10 cellular contexts compared by ENCODE assay signal in the genomic region with DNA sequence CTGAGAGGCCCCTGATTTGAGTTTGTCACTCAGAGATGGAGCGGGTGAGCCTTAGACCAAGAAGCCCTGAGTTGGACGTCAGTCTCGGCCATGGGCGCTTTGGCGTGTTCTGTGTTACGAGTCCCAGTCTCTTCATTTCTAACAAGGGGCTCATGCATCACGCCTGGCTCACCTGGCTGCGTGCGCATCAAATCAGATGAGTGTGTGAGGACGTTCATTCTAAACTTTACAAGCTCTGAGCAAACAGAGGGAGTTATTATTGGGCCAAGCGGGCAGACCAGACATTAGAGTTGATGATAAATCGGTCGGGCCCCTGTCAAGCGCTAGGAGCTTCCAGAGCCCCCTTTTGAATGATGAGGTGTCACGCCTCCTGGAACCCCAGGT.
DNase-seq lines count a peak whose midpoint lies in the region; ATAC-seq and FAIRE-seq lines count a peak whose summit lies in the region.
"Had no signal": no experiment of that assay in that cellular context is flagged by ENCODE, and none has a peak within 500 bp of the region (broad histone marks: within the 10 kb centered on the region; RNA-seq: fewer than 3 reads in every experiment).

No MANE protein-coding gene starts in this region.

- H3K36me3 ChIP-seq in BLaER1 (no peaks in the 10 kb centered on the region), muscle layer of duodenum (ENCODE audit: control insufficient read depth in 1 of 2, insufficient read depth in 2 of 2, low read length in 2 of 2) (no peaks in the 10 kb centered on the region)

- no peaks in the 10 kb centered on the region for H4K20me1 ChIP-seq in BLaER1

- H3K4me1 ChIP-seq in BLaER1 (peaks cover 67% of the 10 kb centered on the region), muscle layer of duodenum (ENCODE audit: control insufficient read depth in 1 of 2, insufficient read depth in 2 of 2, low read length in 2 of 2) (peaks cover 21 to 38% of the 10 kb centered on the region in 2 donors)

- FAIRE-seq in frontal cortex (lab: Jason Lieb, UNC) = no peak

- H3K4me2 ChIP-seq in BLaER1 = peak overlapping the region; percentile 85; the same call in 1 of the 2 replicates

- ATAC-seq in HG02885 (IDR thresholded peaks at IDR 0.05; ENCODE audit: poor library complexity, unreplicated experiment) = no peak
- ATAC-seq: naive thymus-derived CD8-positive, alpha-beta T cell had no signal

- in situ Hi-C loops in KBM-7 (cut with MboI; ENCODE audit: low pct_unique_long_range_greater_than_20kb, low sequenced_read_pairs) = no loop called here

- DNase-seq in NCI-H1092 treated with DMSO at 0.1 percent for 48 hours (lab: John Stamatoyannopoulos, UW) = peak; percentile 92
- DNase-seq in KBM-7 = no peak
- no peak for DNase-seq in frontal cortex (ENCODE audit: low spot score in 2 of 2)
- DNase-seq in HUDEP-2 (lab: John Stamatoyannopoulos, UW; ENCODE audit: unreplicated experiment in 76 of 76) = no peak
- DNase-seq: SW 1271 had no signal

- H3K27me3 ChIP-seq in BLaER1 = no peaks in the 10 kb centered on the region
- H3K27me3 ChIP-seq in muscle layer of duodenum (ENCODE audit: low read depth, low read length) = no peaks in the 10 kb centered on the region

- H3K9me3 ChIP-seq in BLaER1 (no peaks in the 10 kb centered on the region), muscle layer of duodenum (ENCODE audit: control insufficient read depth in 1 of 2, low read length in 2 of 2) (no peaks in the 10 kb centered on the region)

- H3K4me3 ChIP-seq in BLaER1 = no peak overlapping the region
- no peak overlapping the region for H3K4me3 ChIP-seq in muscle layer of duodenum (ENCODE audit: low read depth in 1 of 2, low read length in 2 of 2)

- H3K9ac ChIP-seq in BLaER1 = no peak overlapping the region

- H3K27ac ChIP-seq in BLaER1 (peak overlapping the region; percentile 82), angular gyrus (ENCODE audit: low read depth, low read length) (peak overlapping the region; percentile 98), muscle layer of duodenum (ENCODE audit: low read length) (peak overlapping the region; percentile 63)
